2 cellular contexts compared by ENCODE assay signal in the genomic region with DNA sequence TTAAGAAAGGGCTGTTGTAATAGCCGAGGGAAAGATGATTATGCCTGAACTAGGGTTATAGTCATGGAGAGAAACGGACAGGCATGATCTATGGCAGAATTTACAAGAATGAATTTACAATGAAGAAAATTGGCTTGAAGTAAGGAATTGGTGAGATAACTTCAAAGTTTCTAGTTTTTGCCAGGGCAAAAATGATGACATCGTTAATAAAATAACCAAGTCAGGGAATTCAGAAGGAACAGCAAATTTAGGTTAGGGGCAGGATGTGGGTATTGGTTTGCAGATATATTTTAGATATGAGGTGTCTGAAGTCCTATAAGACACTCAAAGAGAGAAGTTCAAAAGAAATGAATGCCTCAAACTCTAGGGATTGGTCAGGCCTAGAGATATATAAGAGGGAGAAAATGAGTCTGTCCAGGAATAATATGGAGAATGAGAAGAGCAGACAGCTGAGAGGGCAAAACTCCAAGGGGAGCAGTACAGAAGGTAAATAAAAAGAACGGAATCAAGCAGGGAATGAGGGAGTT.
A peak's percentile ranks its signal among the peaks of the same experiment; 100 is the strongest.
TF ChIP-seq lines count a peak whose summit lies in the region.

No MANE protein-coding gene starts in this region.

TF ChIP-seq in IMR-90, 13 proteins besides CTCF, POLR2A, EP300 and RAD21:
- TF ChIP-seq CHD1 (IDR thresholded peaks at IDR 0.05; ENCODE audit: low read depth, low read length): no peak
- peak; percentile 74 for TF ChIP-seq MAFK (IDR thresholded peaks at IDR 0.05; ENCODE audit: low read depth, low read length)
- TF ChIP-seq RCOR1 (IDR thresholded peaks at IDR 0.05; ENCODE audit: insufficient replicate concordance, low read length): no peak

TF ChIP-seq in GM12878, 131 proteins besides CTCF, POLR2A, EP300 and RAD21:
- TF ChIP-seq ATF7 (IDR thresholded peaks at IDR 0.05; ENCODE audit: low read depth) (0 out of 2 replicates have a peak, but pooled peaks have one; percentile 27), BACH1 (IDR thresholded peaks at IDR 0.05; ENCODE audit: borderline replicate concordance) (no peak)
